Comparison of ENCODE assay signal across 8 cellular contexts in the genomic region with DNA sequence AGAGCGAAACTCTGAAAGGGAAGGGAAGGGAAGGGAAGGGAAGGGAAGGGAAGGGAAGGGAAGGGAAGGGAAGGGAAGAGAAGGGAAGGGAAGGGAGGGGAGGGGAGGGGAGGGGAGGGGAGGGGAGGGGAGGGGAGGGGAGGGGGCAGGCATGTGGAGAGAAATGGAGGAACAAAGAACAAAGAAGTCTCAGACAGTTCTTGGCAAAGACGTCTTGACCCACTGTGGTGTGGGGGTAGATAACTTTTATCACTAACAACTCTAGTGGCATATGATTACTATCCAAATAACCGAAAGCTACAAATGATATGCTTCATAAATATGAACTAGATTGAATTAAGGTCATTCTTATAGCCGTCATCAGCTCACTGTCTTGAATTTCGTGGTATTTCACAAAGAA. TPM values are rescaled to one million over a fixed set of nuclear protein-coding genes. Genes with fewer than 3 reads are reported as not detected.
"Had no signal": no experiment of that assay in that cellular context is flagged by ENCODE, and none has a peak within 500 bp of the region (broad histone marks: within the 10 kb centered on the region; RNA-seq: fewer than 3 reads in every experiment).

No MANE protein-coding gene starts in this region.

- DNase-seq: IMR-90, KBM-7, KG1 had no signal

- H3K27ac ChIP-seq: HL-60 had no signal

- FAIRE-seq: HTR-8/SVneo had no signal

RNA-seq across cellular contexts. Expression of a gene that starts 3.2 kb away (rescaled TPM):
- total RNA-seq: HT-29, HT1080, IMR-90 had no signal
- polyA plus RNA-seq: IgD-negative memory B cell, IMR-90 had no signal
